ENCODE assay signal across 8 cellular contexts in genomic region chr7:27171636-27172387, GRCh38. TPM values are rescaled to one million over a fixed set of nuclear protein-coding genes. Genes with fewer than 3 reads are reported as not detected.
DNase-seq lines count a peak whose midpoint lies in the region; ATAC-seq lines count a peak whose summit lies in the region.

No MANE protein-coding gene starts in this region.

- H3K9me3 ChIP-seq in SK-N-MC (ENCODE audit: low read depth, low read length), result no peaks in the 10 kb centered on the region
- no peaks in the 10 kb centered on the region for H3K9me3 ChIP-seq in iPS-15b (ENCODE audit: control insufficient read depth, insufficient read depth, low read length)

- H3K4me1 Mint-ChIP-seq in activated naive CD8-positive, alpha-beta T cell (ENCODE audit: low read depth), result peaks cover 30% of the 10 kb centered on the region
- H3K4me1 Mint-ChIP-seq in activated naive CD8-positive, alpha-beta T cell treated with anti-CD3 and anti-CD28 coated beads for 36 hours, result peaks cover 20% of the 10 kb centered on the region

- WGBS in urinary bladder, result 19% methylated on average over 30 of the region's 30 CpGs

- no peak for DNase-seq in activated naive CD8-positive, alpha-beta T cell treated with anti-CD3 and anti-CD28 coated beads for 36 hours
- DNase-seq in SK-N-MC (ENCODE audit: low read depth, low spot score), result no peak
- no peak for DNase-seq in NCI-H524 treated with DMSO at 0.1 percent for 48 hours (lab: John Stamatoyannopoulos, UW)

- H3K9me3 Mint-ChIP-seq in activated naive CD8-positive, alpha-beta T cell (ENCODE audit: low read depth), result no peaks in the 10 kb centered on the region
- no peaks in the 10 kb centered on the region for H3K9me3 Mint-ChIP-seq in activated naive CD8-positive, alpha-beta T cell treated with anti-CD3 and anti-CD28 coated beads for 36 hours

- peak overlapping the region; percentile 57 for H3K4me3 Mint-ChIP-seq in activated naive CD8-positive, alpha-beta T cell
- H3K4me3 Mint-ChIP-seq in activated naive CD8-positive, alpha-beta T cell treated with anti-CD3 and anti-CD28 coated beads for 36 hours, result no peak overlapping the region

- peaks cover 43% of the 10 kb centered on the region for H3K27me3 Mint-ChIP-seq in activated naive CD8-positive, alpha-beta T cell
- peaks cover 85% of the 10 kb centered on the region for H3K27me3 Mint-ChIP-seq in activated naive CD8-positive, alpha-beta T cell treated with anti-CD3 and anti-CD28 coated beads for 36 hours

- peaks cover 96% of the 10 kb centered on the region for H3K27me3 ChIP-seq in iPS-15b (ENCODE audit: control insufficient read depth, insufficient read depth, low read length)

- ATAC-seq in HG03460 (IDR thresholded peaks at IDR 0.05; ENCODE audit: unreplicated experiment) (no peak), HG03175 (IDR thresholded peaks at IDR 0.05; ENCODE audit: unreplicated experiment) (no peak)

- H3K27ac ChIP-seq in SK-N-MC (no peak overlapping the region), urinary bladder (ENCODE audit: low read depth) (peak overlapping the region; percentile 87)

- no peaks in the 10 kb centered on the region for H3K36me3 ChIP-seq in SK-N-MC (ENCODE audit: insufficient read depth, low read length)
- no peaks in the 10 kb centered on the region for H3K36me3 ChIP-seq in iPS-15b (ENCODE audit: control insufficient read depth, insufficient read depth, low read length)
- peaks cover 2% of the 10 kb centered on the region for H3K36me3 ChIP-seq in urinary bladder (ENCODE audit: insufficient read depth)

- no peaks in the 10 kb centered on the region for H3K4me1 ChIP-seq in iPS-15b (ENCODE audit: control insufficient read depth, insufficient read depth, low read length)
- H3K4me1 ChIP-seq in urinary bladder (ENCODE audit: insufficient read depth), result no peaks in the 10 kb centered on the region

- H3K27ac Mint-ChIP-seq in activated naive CD8-positive, alpha-beta T cell, result peak overlapping the region; percentile 18
- H3K27ac Mint-ChIP-seq in activated naive CD8-positive, alpha-beta T cell treated with anti-CD3 and anti-CD28 coated beads for 36 hours, result no peak overlapping the region

- no peaks in the 10 kb centered on the region for H3K36me3 Mint-ChIP-seq in activated naive CD8-positive, alpha-beta T cell
- no peaks in the 10 kb centered on the region for H3K36me3 Mint-ChIP-seq in activated naive CD8-positive, alpha-beta T cell treated with anti-CD3 and anti-CD28 coated beads for 36 hours

- H3K4me3 ChIP-seq in SK-N-MC (peak overlapping the region; percentile 81), iPS-15b (ENCODE audit: low read depth, low read length) (peak overlapping the region; percentile 23), urinary bladder (ENCODE audit: low read depth, low read length) (peak overlapping the region; percentile 83)

- H3K9ac ChIP-seq in SK-N-MC (ENCODE audit: insufficient read length) (no peak overlapping the region), iPS-15b (ENCODE audit: low read depth, low read length) (no peak overlapping the region)

RNA-seq across cellular contexts. Expression of gene HOXA10, which starts 2.3 kb away (rescaled TPM):
- not detected for total RNA-seq in activated naive CD8-positive, alpha-beta T cell treated with anti-CD3 and anti-CD28 coated beads for 36 hours
- 23.2 TPM for total RNA-seq in urinary bladder
- polyA plus RNA-seq in urinary bladder, result 44.9 TPM

RNA-seq across cellular contexts. Expression of gene HOXA9, which starts 6.5 kb away (rescaled TPM):
- total RNA-seq in activated naive CD8-positive, alpha-beta T cell treated with anti-CD3 and anti-CD28 coated beads for 36 hours, result not detected
- total RNA-seq in urinary bladder, result 19.8 TPM
- polyA plus RNA-seq in urinary bladder, result 20.5 TPM

RNA-seq across cellular contexts. Expression of gene HOXA11, which starts 13.2 kb away (rescaled TPM):
- total RNA-seq in activated naive CD8-positive, alpha-beta T cell treated with anti-CD3 and anti-CD28 coated beads for 36 hours, result under 1 TPM in 1 of 2 experiments, not detected in 1; 0.10 TPM
- 9.3 TPM for total RNA-seq in urinary bladder
- 39.1 TPM for polyA plus RNA-seq in urinary bladder

RNA-seq across cellular contexts. Expression of gene HOXA7, which starts 15.3 kb away (rescaled TPM):
- not detected for total RNA-seq in activated naive CD8-positive, alpha-beta T cell treated with anti-CD3 and anti-CD28 coated beads for 36 hours
- total RNA-seq in urinary bladder, result 3.7 TPM
- 14.2 TPM for polyA plus RNA-seq in urinary bladder

RNA-seq across cellular contexts. Expression of gene HOXA3, which starts 19.4 kb away (rescaled TPM):
- total RNA-seq in activated naive CD8-positive, alpha-beta T cell treated with anti-CD3 and anti-CD28 coated beads for 36 hours, result not detected
- 9.0 TPM for total RNA-seq in urinary bladder
- 11.4 TPM for polyA plus RNA-seq in urinary bladder

Comparison
In these comparisons a context has a peak if more than half of its experiments do, and no peak if none do; other contexts are left out.
1. H3K4me3 ChIP-seq: peak in every context shown above with its lines; median percentile 83 in urinary bladder; 81 in SK-N-MC; 23 in iPS-15b.
2. RNA of gene HOXA10, which starts 2.3 kb away (total RNA-seq): 23.2 TPM in urinary bladder (single experiment); not detected in activated naive CD8-positive, alpha-beta T cell treated with anti-CD3 and anti-CD28 coated beads for 36 hours; every median in the first group is over 10 times any median in the second.
3. RNA of gene HOXA9, which starts 6.5 kb away (total RNA-seq): 19.8 TPM in urinary bladder (single experiment); not detected in activated naive CD8-positive, alpha-beta T cell treated with anti-CD3 and anti-CD28 coated beads for 36 hours; every median in the first group is over 10 times any median in the second.